ENCODE assay signal across 8 cellular contexts in the genomic region with DNA sequence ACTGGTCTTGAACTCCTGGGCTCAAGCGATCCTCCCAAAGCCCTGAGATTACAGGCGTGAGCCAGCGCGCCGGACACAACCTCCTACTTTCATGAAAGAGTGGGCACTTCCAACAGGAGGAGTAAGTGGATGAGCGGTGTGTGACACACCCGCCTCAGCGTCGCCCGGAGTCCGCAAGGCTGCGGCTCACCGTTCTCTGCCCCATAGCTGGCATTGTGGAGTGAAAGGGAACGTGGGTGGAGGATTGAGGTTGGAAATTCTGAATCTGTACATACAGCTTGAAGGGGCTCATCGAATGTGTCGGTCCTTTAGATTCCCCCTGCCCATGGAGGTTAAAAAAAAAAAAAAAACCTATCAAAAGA. TPM values are rescaled to one million over a fixed set of nuclear protein-coding genes. Genes with fewer than 3 reads are reported as not detected.
DNase-seq lines count a peak whose midpoint lies in the region; ATAC-seq and TF ChIP-seq lines count a peak whose summit lies in the region.

No MANE protein-coding gene starts in this region.

- TF ChIP-seq CTCF in Loucy (conservative IDR thresholded peaks at IDR 0.05; ENCODE audit: low read length) (no peak), cardiac muscle cell (IDR thresholded peaks at IDR 0.05; ENCODE audit: low read depth, low read length) (no peak), progenitor cell of endocrine pancreas (IDR thresholded peaks at IDR 0.05; ENCODE audit: unreplicated experiment) (no peak)

- H3K36me3 Mint-ChIP-seq in progenitor cell of endocrine pancreas (ENCODE audit: insufficient read depth) = peaks cover 2% of the 10 kb centered on the region

- H3K36me3 ChIP-seq in Loucy (ENCODE audit: insufficient read depth, low read length) (no peaks in the 10 kb centered on the region), cardiac muscle cell (no peaks in the 10 kb centered on the region)

- ATAC-seq in GM21576 (IDR thresholded peaks at IDR 0.05; ENCODE audit: unreplicated experiment) = peak; percentile 12

- peak overlapping the region; percentile 73 for H3K4me2 ChIP-seq in Loucy (ENCODE audit: low read depth, low read length, poor library complexity, severe bottlenecking)

- H2AFZ ChIP-seq in Loucy (ENCODE audit: low read length) = peak overlapping the region; percentile 97

- H3K4me3 Mint-ChIP-seq in progenitor cell of endocrine pancreas (ENCODE audit: low read depth) = peak overlapping the region; percentile 96

- no peaks in the 10 kb centered on the region for H3K9me3 ChIP-seq in Loucy (ENCODE audit: insufficient read depth, low read depth, low read length)
- H3K9me3 ChIP-seq in cardiac muscle cell (ENCODE audit: low read depth) = no peaks in the 10 kb centered on the region

- peaks cover 11% of the 10 kb centered on the region for H4K20me1 ChIP-seq in Loucy (ENCODE audit: insufficient read depth, low read length, poor library complexity, severe bottlenecking)

- H3K4me3 ChIP-seq in Loucy (ENCODE audit: low read length, poor library complexity, severe bottlenecking) (peak overlapping the region; percentile 86), cardiac muscle cell (peak overlapping the region; percentile 78)

- H3K79me2 ChIP-seq in Loucy (ENCODE audit: insufficient read depth, low read length) = peaks cover 44% of the 10 kb centered on the region

- H3K9me2 ChIP-seq in Loucy (replicated peaks; ENCODE audit: low read depth, low read length) = no peaks in the 10 kb centered on the region

- H3K4me1 Mint-ChIP-seq in progenitor cell of endocrine pancreas (ENCODE audit: low read depth) = peaks cover 34% of the 10 kb centered on the region

- H3K27me3 ChIP-seq in Loucy (ENCODE audit: insufficient read depth, low read length, poor library complexity, severe bottlenecking) = no peaks in the 10 kb centered on the region
- no peaks in the 10 kb centered on the region for H3K27me3 ChIP-seq in cardiac muscle cell

- no peaks in the 10 kb centered on the region for H3F3A ChIP-seq in Loucy (ENCODE audit: low read depth)

- peak; percentile 83 for DNase-seq in Caki2 (ENCODE audit: low read depth)
- DNase-seq in activated T-cell treated with anti-CD3 and anti-CD28 coated beads, Interleukin-2, amount 50 U/mL, for 1 hour = peak; percentile 46
- no peak for DNase-seq in cardiac muscle cell (ENCODE audit: low read depth in 1 of 2, low spot score in 1 of 2)
- DNase-seq in progenitor cell of endocrine pancreas (ENCODE audit: low spot score, unreplicated experiment) = peak; percentile 21
- no peak for DNase-seq in NCI-H1694 treated with DMSO at 0.1 percent for 48 hours (lab: John Stamatoyannopoulos, UW)
- no peak for DNase-seq in GM19238 (ENCODE audit: insufficient read length, low spot score)

- H3K9ac ChIP-seq in Loucy (ENCODE audit: low read depth, low read length, poor library complexity, severe bottlenecking) = peak overlapping the region; percentile 88

- in situ Hi-C loops in Caki2 (cut with HindIII; ENCODE audit: low pct_unique_long_range_greater_than_20kb, low sequenced_read_pairs) = no loop called here

- peak overlapping the region; percentile 98 for H3K27ac Mint-ChIP-seq in progenitor cell of endocrine pancreas

- peak overlapping the region; percentile 65 for H3K27ac ChIP-seq in cardiac muscle cell

- no peaks in the 10 kb centered on the region for H3K27me3 Mint-ChIP-seq in progenitor cell of endocrine pancreas

- no peaks in the 10 kb centered on the region for H3K9me3 Mint-ChIP-seq in progenitor cell of endocrine pancreas (ENCODE audit: low read depth)

- H3K4me1 ChIP-seq in Loucy (ENCODE audit: insufficient read depth, low read length, poor library complexity, severe bottlenecking) (peaks cover 51% of the 10 kb centered on the region), cardiac muscle cell (ENCODE audit: low read depth) (peaks cover 28% of the 10 kb centered on the region)

RNA-seq across cellular contexts. Expression of a gene that starts 0.5 kb away (rescaled TPM):
- total RNA-seq in Caki2 (2014; rRNA removed; shearing (Covaris generic); ENCODE audit: low replicate concordance) = 71.9 and 92.2 TPM in 2 replicates
- total RNA-seq in cardiac muscle cell (52.0 and 61.8 TPM in 2 replicates), progenitor cell of endocrine pancreas (132 and 137 TPM in 2 replicates)
- polyA plus RNA-seq in cardiac muscle cell = 132 and 144 TPM in 2 replicates

RNA-seq across cellular contexts. Expression of a gene that starts 46.3 kb away (rescaled TPM):
- 57.1 and 92.5 TPM in 2 replicates for total RNA-seq in Caki2 (2014; rRNA removed; shearing (Covaris generic); ENCODE audit: low replicate concordance)
- total RNA-seq in cardiac muscle cell = 29.5 and 31.6 TPM in 2 replicates
- polyA plus RNA-seq in cardiac muscle cell = 55.1 and 57.0 TPM in 2 replicates
- 126 TPM in 2 replicates for total RNA-seq in progenitor cell of endocrine pancreas

RNA-seq across cellular contexts. Expression of a gene that starts 51.2 kb away (rescaled TPM):
- not detected in 2 replicates for total RNA-seq in Caki2 (2014; rRNA removed; shearing (Covaris generic); ENCODE audit: low replicate concordance)
- total RNA-seq in cardiac muscle cell (not detected in 2 replicates), progenitor cell of endocrine pancreas (1.4 and 1.8 TPM in 2 replicates)
- 0.62 TPM in 1 of 2 replicates, not detected in the other for polyA plus RNA-seq in cardiac muscle cell

RNA-seq across cellular contexts. Expression of a gene that starts 51.3 kb away (rescaled TPM):
- not detected in 2 replicates for total RNA-seq in Caki2 (2014; rRNA removed; shearing (Covaris generic); ENCODE audit: low replicate concordance)
- total RNA-seq in cardiac muscle cell = not detected in 2 replicates
- polyA plus RNA-seq in cardiac muscle cell = 0.41 TPM in 1 of 2 replicates, not detected in the other
- not detected in 2 replicates for total RNA-seq in progenitor cell of endocrine pancreas

Comparison
In these comparisons a context has a peak if more than half of its experiments do, and no peak if none do; other contexts are left out.
1. DNase-seq: peak in Caki2 (single experiment), activated T-cell treated with anti-CD3 and anti-CD28 coated beads, Interleukin-2, amount 50 U/mL, for 1 hour (single experiment) and progenitor cell of endocrine pancreas (single experiment); none in cardiac muscle cell (0 of 2), NCI-H1694 treated with DMSO at 0.1 percent for 48 hours (single experiment) and GM19238 (single experiment).